Comparison of ENCODE assay signal across 13 cellular contexts in the genomic region with DNA sequence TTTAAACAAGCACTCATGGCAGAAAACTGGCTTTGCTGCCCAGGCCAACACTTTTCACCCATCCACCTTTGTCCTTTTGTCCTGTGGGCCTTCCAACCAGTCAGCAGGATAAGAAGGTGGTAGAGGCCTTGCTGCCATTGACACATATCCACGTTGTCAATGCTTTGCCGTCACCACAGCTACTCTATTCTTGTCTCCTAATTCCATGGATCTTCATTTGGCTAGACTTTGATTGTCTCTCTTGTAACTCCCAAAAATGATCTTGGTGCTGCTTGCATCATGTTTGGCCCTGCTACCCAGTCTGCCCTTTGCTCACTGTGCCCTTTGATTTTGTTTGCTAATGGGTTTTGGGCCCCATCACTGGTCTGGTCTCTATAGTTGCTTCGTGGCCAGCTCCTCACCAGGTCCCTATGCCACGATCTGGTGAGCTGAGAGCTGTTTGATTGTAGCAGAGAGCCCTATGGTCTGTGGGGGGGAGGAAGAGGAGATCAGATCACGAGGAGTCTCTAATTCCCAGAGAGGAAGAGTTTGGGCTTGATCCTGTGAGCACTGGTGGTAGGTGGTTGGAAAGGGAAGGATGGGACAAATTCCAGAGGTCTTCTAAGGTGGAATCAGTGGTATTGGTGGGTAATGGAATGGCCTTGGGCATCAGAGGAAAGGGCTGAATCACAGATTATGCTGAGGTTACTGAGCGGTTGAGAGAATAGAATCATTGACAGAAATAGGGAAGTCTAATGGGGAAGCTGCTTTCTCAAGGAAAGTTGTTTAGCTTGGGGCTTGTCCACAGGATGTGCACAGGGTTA. TPM values are rescaled to one million over a fixed set of nuclear protein-coding genes. Genes with fewer than 3 reads are reported as not detected.
A peak's percentile ranks its signal among the peaks of the same experiment; 100 is the strongest.
DNase-seq lines count a peak whose midpoint lies in the region; ATAC-seq and TF ChIP-seq lines count a peak whose summit lies in the region.
"Had no signal": no experiment of that assay in that cellular context is flagged by ENCODE, and none has a peak within 500 bp of the region (broad histone marks: within the 10 kb centered on the region; RNA-seq: fewer than 3 reads in every experiment).

No MANE protein-coding gene starts in this region.

- H3K4me3 Mint-ChIP-seq in activated B cell treated with CpG ODN at 0.5 μM for 24 hours, result no peak overlapping the region
- H3K4me3 Mint-ChIP-seq in activated CD8-positive, alpha-beta memory T cell treated with anti-CD3 and anti-CD28 coated beads, Interleukin-2, amount 10 ng/mL, durations not matched to agents 7 days and 5 days, result no peak overlapping the region
- H3K4me3 Mint-ChIP-seq: activated naive CD4-positive, alpha-beta T cell treated with anti-CD3 and anti-CD28 coated beads, Interleukin-2, amount 50 U/mL, for 24 hours; dendritic cell treated with granulocyte-macrophage colony-stimulating factor and Interleukin-4, amounts not matched to agents 40 ng/mL and 50 ng/mL, for 4 days; mesothelial cell of epicardium had no signal

- peaks cover 36% of the 10 kb centered on the region for H3K36me3 Mint-ChIP-seq in activated B cell treated with CpG ODN at 0.5 μM for 24 hours (ENCODE audit: low read depth)
- H3K36me3 Mint-ChIP-seq in activated CD8-positive, alpha-beta memory T cell treated with anti-CD3 and anti-CD28 coated beads, Interleukin-2, amount 10 ng/mL, durations not matched to agents 7 days and 5 days, result peaks cover 14% of the 10 kb centered on the region

- H4K20me1 ChIP-seq in MM.1S (ENCODE audit: insufficient read depth, low read length), result no peaks in the 10 kb centered on the region

- intact Hi-C loops in activated B cell treated with CpG ODN at 0.5 μM for 24 hours (cut with micrococcal nuclease), result loop anchor here (1.0 to 2.0 kb wide), 5 partner anchors 40 to 504 kb away; partner anchors contain the start of gene ABHD2
- intact Hi-C loops in mucosa of descending colon (cut with DNase I, micrococcal nuclease), result loop anchor here in 1 of 2 donors (5.0 kb wide), 1 partner anchor 71 kb away; no protein-coding TSS in a partner anchor

- no peaks in the 10 kb centered on the region for H3K27me3 Mint-ChIP-seq in activated B cell treated with CpG ODN at 0.5 μM for 24 hours
- H3K27me3 Mint-ChIP-seq in activated CD8-positive, alpha-beta memory T cell treated with anti-CD3 and anti-CD28 coated beads, Interleukin-2, amount 10 ng/mL, durations not matched to agents 7 days and 5 days, result no peaks in the 10 kb centered on the region
- H3K27me3 Mint-ChIP-seq: activated naive CD4-positive, alpha-beta T cell treated with anti-CD3 and anti-CD28 coated beads, Interleukin-2, amount 50 U/mL, for 24 hours; dendritic cell treated with granulocyte-macrophage colony-stimulating factor and Interleukin-4, amounts not matched to agents 40 ng/mL and 50 ng/mL, for 4 days had no signal

- H2AFZ ChIP-seq in MM.1S (ENCODE audit: low read length), result no peak overlapping the region

- peaks cover 82% of the 10 kb centered on the region for H3K4me1 ChIP-seq in MM.1S (ENCODE audit: low read length)
- peaks cover 3% of the 10 kb centered on the region for H3K4me1 ChIP-seq in mucosa of descending colon (ENCODE audit: low read depth)

- no peaks in the 10 kb centered on the region for H3K9me3 Mint-ChIP-seq in activated B cell treated with CpG ODN at 0.5 μM for 24 hours
- H3K9me3 Mint-ChIP-seq in activated CD8-positive, alpha-beta memory T cell treated with anti-CD3 and anti-CD28 coated beads, Interleukin-2, amount 10 ng/mL, durations not matched to agents 7 days and 5 days (ENCODE audit: low read depth), result no peaks in the 10 kb centered on the region
- H3K9me3 Mint-ChIP-seq: activated naive CD4-positive, alpha-beta T cell treated with anti-CD3 and anti-CD28 coated beads, Interleukin-2, amount 50 U/mL, for 24 hours; dendritic cell treated with granulocyte-macrophage colony-stimulating factor and Interleukin-4, amounts not matched to agents 40 ng/mL and 50 ng/mL, for 4 days; mesothelial cell of epicardium had no signal

- no peaks in the 10 kb centered on the region for H3K27me3 ChIP-seq in MM.1S (replicated peaks; ENCODE audit: insufficient read depth, low read length)

- H3K27ac ChIP-seq in 22Rv1, result peak overlapping the region; percentile 81
- peak overlapping the region; percentile 96 for H3K27ac ChIP-seq in MM.1S (ENCODE audit: low read length)
- H3K27ac ChIP-seq: KMS-11 had no signal

- H3K4me1 Mint-ChIP-seq in activated B cell treated with CpG ODN at 0.5 μM for 24 hours, result peaks cover 13% of the 10 kb centered on the region
- peaks cover 39% of the 10 kb centered on the region for H3K4me1 Mint-ChIP-seq in activated CD8-positive, alpha-beta memory T cell treated with anti-CD3 and anti-CD28 coated beads, Interleukin-2, amount 10 ng/mL, durations not matched to agents 7 days and 5 days
- H3K4me1 Mint-ChIP-seq: mesothelial cell of epicardium had no signal

- H3K36me3 ChIP-seq in MM.1S (replicated peaks; ENCODE audit: insufficient read depth, low read length), result peaks cover 4% of the 10 kb centered on the region; the same call in 1 of the 2 replicates
- no peaks in the 10 kb centered on the region for H3K36me3 ChIP-seq in mucosa of descending colon (ENCODE audit: low read depth)

- peaks cover 47% of the 10 kb centered on the region for H3F3A ChIP-seq in MM.1S (ENCODE audit: insufficient read depth, low read length)

- 0 out of 2 replicates have a peak overlapping the region, but pooled peaks have one; percentile 51 for H3K4me2 ChIP-seq in MM.1S (ENCODE audit: low read depth, low read length)

- no peaks in the 10 kb centered on the region for H3K9me3 ChIP-seq in MM.1S (replicated peaks; ENCODE audit: insufficient read depth, low read length)
- no peaks in the 10 kb centered on the region for H3K9me3 ChIP-seq in mucosa of descending colon

- CTCF ChIA-PET in activated B cell treated with CpG ODN at 0.5 μM for 24 hours (lab: Charles Lee), result interaction anchor here (1.1 to 3.7 kb wide), 11 partner anchors 10 to 504 kb away, joined by 3 to 24 read pairs (median 7); partner anchors contain the start of gene ABHD2
- CTCF ChIA-PET in activated CD8-positive, alpha-beta memory T cell treated with anti-CD3 and anti-CD28 coated beads, Interleukin-2, amount 10 ng/mL, durations not matched to agents 7 days and 5 days (lab: Charles Lee), result interaction anchor here (1.2 to 4.9 kb wide), 18 partner anchors 10 to 233 kb away, joined by 3 to 52 read pairs (median 7); partner anchors contain the start of genes ABHD2 and HAPLN3

- H3K27ac Mint-ChIP-seq in activated B cell treated with CpG ODN at 0.5 μM for 24 hours, result no peak overlapping the region
- no peak overlapping the region for H3K27ac Mint-ChIP-seq in activated CD8-positive, alpha-beta memory T cell treated with anti-CD3 and anti-CD28 coated beads, Interleukin-2, amount 10 ng/mL, durations not matched to agents 7 days and 5 days
- H3K27ac Mint-ChIP-seq: activated naive CD4-positive, alpha-beta T cell treated with anti-CD3 and anti-CD28 coated beads, Interleukin-2, amount 50 U/mL, for 24 hours; dendritic cell treated with granulocyte-macrophage colony-stimulating factor and Interleukin-4, amounts not matched to agents 40 ng/mL and 50 ng/mL, for 4 days; mesothelial cell of epicardium had no signal

- TF ChIP-seq CTCF in 22Rv1 (IDR thresholded peaks at IDR 0.05) (no peak), MM.1S (IDR thresholded peaks at IDR 0.05; ENCODE audit: low read length) (no peak), activated B cell treated with CpG ODN at 0.5 μM for 24 hours (IDR thresholded peaks at IDR 0.05) (no peak), mucosa of descending colon (IDR thresholded peaks at IDR 0.05) (no peak)

- POLR2A ChIA-PET in activated B cell treated with CpG ODN at 0.5 μM for 24 hours (lab: Charles Lee), result no interaction called here

- H3K4me3 ChIP-seq in MM.1S (ENCODE audit: low read length), result no peak overlapping the region
- no peak overlapping the region for H3K4me3 ChIP-seq in mucosa of descending colon

- ATAC-seq in activated B cell treated with CpG ODN at 0.5 μM for 24 hours (ENCODE audit: low read depth) (peak; percentile 21), mucosa of descending colon (peak; percentile 22), HG03469 (IDR thresholded peaks at IDR 0.05; ENCODE audit: unreplicated experiment) (no peak)
- ATAC-seq in activated CD8-positive, alpha-beta memory T cell treated with anti-CD3 and anti-CD28 coated beads, Interleukin-2, amount 10 ng/mL, durations not matched to agents 7 days and 5 days, result no peak

- DNase-seq in MM.1S (no peak), activated B cell treated with CpG ODN at 0.5 μM for 24 hours (no peak), mucosa of descending colon (no peak), NCI-H2196 treated with DMSO at 0.1 percent for 48 hours (lab: John Stamatoyannopoulos, UW; ENCODE audit: unreplicated experiment) (no peak)
- DNase-seq in activated CD8-positive, alpha-beta memory T cell treated with anti-CD3 and anti-CD28 coated beads, Interleukin-2, amount 50 U/mL, for 48 hours, result no peak
- DNase-seq in activated CD8-positive, alpha-beta memory T cell treated with anti-CD3 and anti-CD28 coated beads, Interleukin-2, amount 10 ng/mL, durations not matched to agents 7 days and 5 days, result no peak
- DNase-seq: NCI-H226 had no signal

- peaks cover 79% of the 10 kb centered on the region for H3K79me2 ChIP-seq in MM.1S (ENCODE audit: low read length)

- peak overlapping the region; percentile 65; the same call in 1 of the 2 replicates for H3K9ac ChIP-seq in MM.1S (ENCODE audit: low read length)
- H3K9ac ChIP-seq: KMS-11 had no signal

- no peaks in the 10 kb centered on the region for H3K9me2 ChIP-seq in MM.1S (replicated peaks; ENCODE audit: insufficient read depth, low read length)

RNA-seq across cellular contexts. Expression of gene ABHD2, which starts 40.3 kb away (rescaled TPM):
- 40.7 and 48.8 TPM in 2 replicates for total RNA-seq in activated B cell treated with CpG ODN at 0.5 μM for 24 hours
- total RNA-seq in mucosa of descending colon, result 100 to 1,000 TPM in 1 of 3 donors, 10 to 100 TPM in 2; 82.2 to 156 (median 92.7) TPM
- total RNA-seq in activated CD8-positive, alpha-beta memory T cell treated with anti-CD3 and anti-CD28 coated beads, Interleukin-2, amount 10 ng/mL, durations not matched to agents 7 days and 5 days, result 10 to 100 TPM; 53.3 to 58.1 TPM

Comparison
In these comparisons a context has a peak if more than half of its experiments do, and no peak if none do; other contexts are left out.
1. ATAC-seq: peak in activated B cell treated with CpG ODN at 0.5 μM for 24 hours (single experiment) and mucosa of descending colon (single experiment); none in HG03469 (single experiment) and activated CD8-positive, alpha-beta memory T cell treated with anti-CD3 and anti-CD28 coated beads, Interleukin-2, amount 10 ng/mL, durations not matched to agents 7 days and 5 days (single experiment).